In the genomic region with DNA sequence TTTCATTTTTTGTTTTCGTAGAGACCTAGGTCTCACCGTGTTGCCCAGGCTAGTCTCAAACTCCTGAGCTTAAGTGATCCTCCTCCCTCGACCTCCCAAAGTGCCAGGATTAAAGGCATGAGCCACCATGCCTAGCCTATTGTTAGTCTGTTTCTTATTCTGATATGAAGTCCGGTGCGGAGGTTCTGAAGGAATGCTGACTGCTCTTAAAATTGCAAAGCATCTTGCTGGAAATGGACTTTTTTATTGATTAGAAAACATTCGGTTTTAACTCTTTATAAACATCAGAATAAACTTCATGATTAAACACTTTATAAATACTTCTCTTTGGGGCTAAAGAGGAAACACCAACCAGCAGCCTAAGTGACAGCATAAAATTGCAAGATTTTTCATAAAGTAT, we compare ENCODE assay signal across 11 cellular contexts. TPM values are rescaled to one million over a fixed set of nuclear protein-coding genes. Genes with fewer than 3 reads are reported as not detected.
DNase-seq lines count a peak whose midpoint lies in the region; ATAC-seq and TF ChIP-seq lines count a peak whose summit lies in the region.
"Had no signal": no experiment of that assay in that cellular context is flagged by ENCODE, and none has a peak within 500 bp of the region (broad histone marks: within the 10 kb centered on the region; RNA-seq: fewer than 3 reads in every experiment).

No MANE protein-coding gene starts in this region.

- H3K27me3 ChIP-seq in IMR-90 (ENCODE audit: control insufficient read depth, insufficient read depth, low read length) (no peaks in the 10 kb centered on the region), A673 (replicated peaks; ENCODE audit: insufficient read depth, low read depth, low read length, poor library complexity) (peaks cover 66% of the 10 kb centered on the region)

- no peak overlapping the region for H4K91ac ChIP-seq in IMR-90 (ENCODE audit: insufficient read depth, low read depth, low read length)

- peak overlapping the region; percentile 66 for H3K4me2 ChIP-seq in IMR-90 (ENCODE audit: low read depth, low read length)

- peaks cover 9% of the 10 kb centered on the region; the same call in 1 of the 2 replicates for H3K9me1 ChIP-seq in IMR-90 (ENCODE audit: insufficient read depth, low read length)

- H3K9me3 Mint-ChIP-seq in activated T-helper 2 cell treated with anti-CD3 and anti-CD28 coated beads, Interferon-gamma antibody, Interleukin-2, Interleukin-4, amounts not matched to agents 10 μg/mL and 5 μg/mL and 100 μg/mL, durations not matched to agents 14 hours and 24 hours and 36 hours = no peaks in the 10 kb centered on the region
- peaks cover 0 to 2% (median 0%) of the 10 kb centered on the region in 6 donors for H3K9me3 Mint-ChIP-seq in immature natural killer cell
- H3K9me3 Mint-ChIP-seq in stimulated activated naive B cell treated with anti-CD40 and anti-IgM and Interleukin-4, amounts not matched to agents 10 μg/mL and 1 μg/mL and 100 μg/mL, for 72 hours = no peaks in the 10 kb centered on the region
- no peaks in the 10 kb centered on the region for H3K9me3 Mint-ChIP-seq in chondrocyte (ENCODE audit: low read depth)
- H3K9me3 Mint-ChIP-seq: H9 had no signal

- CTCF ChIA-PET in IMR-90 (lab: Yijun Ruan, JAX) (interaction anchor here (1.3 to 1.5 kb wide), 2 partner anchors 69 to 162 kb away, joined by 4 to 9 read pairs; no protein-coding TSS in a partner anchor), A673 (lab: Charles Lee) (no interaction called here)

- H2BK5ac ChIP-seq in IMR-90 (ENCODE audit: low read depth, low read length, poor library complexity, severe bottlenecking) = no peak overlapping the region

- 0 out of 2 replicates have a peak, but pooled peaks cover 6% of the 10 kb centered on the region for H4K20me1 ChIP-seq in IMR-90 (ENCODE audit: insufficient read depth, low read length)

- dilution Hi-C loops in IMR-90 (cut with HindIII; ENCODE audit: low sequenced_read_pairs, unreplicated experiment) = no loop called here

- no TSS peak for BruUV-seq in IMR-90 (replicated peaks; lab: Mats Ljungman, UMichigan)
- no TSS peak for BruUV-seq in A673 (replicated peaks; lab: Mats Ljungman, UMichigan)

- no peak for TF ChIP-seq RAD21 in IMR-90 (IDR thresholded peaks at IDR 0.05; ENCODE audit: low read length)

- H2BK20ac ChIP-seq in IMR-90 (ENCODE audit: low read depth, low read length) = no peak overlapping the region

- peak overlapping the region; percentile 1; the same call in 1 of the 2 replicates for H3K4me3 ChIP-seq in IMR-90 (ENCODE audit: insufficient read depth, low read depth, low read length)
- H3K4me3 ChIP-seq in A673 (ENCODE audit: low read depth, low read length, poor library complexity, severe bottlenecking) = no peak overlapping the region

- no peak overlapping the region for H3K9ac ChIP-seq in IMR-90 (ENCODE audit: low read depth, low read length)

- peaks cover 81% of the 10 kb centered on the region for H3K36me3 Mint-ChIP-seq in activated T-helper 2 cell treated with anti-CD3 and anti-CD28 coated beads, Interferon-gamma antibody, Interleukin-2, Interleukin-4, amounts not matched to agents 10 μg/mL and 5 μg/mL and 100 μg/mL, durations not matched to agents 14 hours and 24 hours and 36 hours (ENCODE audit: low read depth)
- H3K36me3 Mint-ChIP-seq in immature natural killer cell (peaks cover 21 to 33% (median 25%) of the 10 kb centered on the region in 3 donors), chondrocyte (ENCODE audit: low read depth) (peaks cover 6% of the 10 kb centered on the region)
- H3K36me3 Mint-ChIP-seq in stimulated activated naive B cell treated with anti-CD40 and anti-IgM and Interleukin-4, amounts not matched to agents 10 μg/mL and 1 μg/mL and 100 μg/mL, for 72 hours = peaks cover 55 to 84% of the 10 kb centered on the region in 2 donors

- H3K9me3 ChIP-seq in IMR-90 (ENCODE audit: control insufficient read depth, insufficient read depth, low read length) (no peaks in the 10 kb centered on the region), A673 (ENCODE audit: low read depth, low read length, poor library complexity, severe bottlenecking) (no peaks in the 10 kb centered on the region)

- no peak overlapping the region for H2BK120ac ChIP-seq in IMR-90 (ENCODE audit: low read depth, low read length)

- peak overlapping the region; percentile 96 for H3K27ac Mint-ChIP-seq in activated T-helper 2 cell treated with anti-CD3 and anti-CD28 coated beads, Interferon-gamma antibody, Interleukin-2, Interleukin-4, amounts not matched to agents 10 μg/mL and 5 μg/mL and 100 μg/mL, durations not matched to agents 14 hours and 24 hours and 36 hours
- H3K27ac Mint-ChIP-seq in immature natural killer cell (peak overlapping the region; percentile 70 to 98 (median 91)), chondrocyte (ENCODE audit: unreplicated experiment) (no peak overlapping the region)
- H3K27ac Mint-ChIP-seq in stimulated activated naive B cell treated with anti-CD40 and anti-IgM and Interleukin-4, amounts not matched to agents 10 μg/mL and 1 μg/mL and 100 μg/mL, for 72 hours = peak overlapping the region; percentile 97
- H3K27ac Mint-ChIP-seq: H9 had no signal

- 0 out of 2 replicates have a peak overlapping the region, but pooled peaks have one; percentile 3 for H2AK5ac ChIP-seq in IMR-90 (ENCODE audit: low read depth, low read length)

- H3K23ac ChIP-seq in IMR-90 (ENCODE audit: low read depth, low read length) = 0 out of 2 replicates have a peak overlapping the region, but pooled peaks have one; percentile 34

- peak overlapping the region in 1 of 2 experiments; percentile 20; a peak in 1 of 4 replicates for H4K8ac ChIP-seq in IMR-90 (ENCODE audit: low read depth in 2 of 2, low read length in 2 of 2)

- peaks cover 43% of the 10 kb centered on the region for H3K4me1 Mint-ChIP-seq in activated T-helper 2 cell treated with anti-CD3 and anti-CD28 coated beads, Interferon-gamma antibody, Interleukin-2, Interleukin-4, amounts not matched to agents 10 μg/mL and 5 μg/mL and 100 μg/mL, durations not matched to agents 14 hours and 24 hours and 36 hours (ENCODE audit: low read depth)
- peaks cover 71 to 79% of the 10 kb centered on the region in 2 donors for H3K4me1 Mint-ChIP-seq in immature natural killer cell
- H3K4me1 Mint-ChIP-seq in stimulated activated naive B cell treated with anti-CD40 and anti-IgM and Interleukin-4, amounts not matched to agents 10 μg/mL and 1 μg/mL and 100 μg/mL, for 72 hours = peaks cover 32 to 75% of the 10 kb centered on the region in 2 donors
- H3K4me1 Mint-ChIP-seq in chondrocyte (ENCODE audit: low read depth) = peaks cover 62% of the 10 kb centered on the region

- H3K79me1 ChIP-seq in IMR-90 (ENCODE audit: low read depth in 1 of 2, low read length in 2 of 2) = peaks cover 13 to 51% of the 10 kb centered on the region in 2 experiments

- H3K4me1 ChIP-seq in IMR-90 (ENCODE audit: control insufficient read depth, insufficient read depth, low read length) (peaks cover 18% of the 10 kb centered on the region), A673 (ENCODE audit: insufficient read depth, low read length, poor library complexity, severe bottlenecking) (peaks cover 12% of the 10 kb centered on the region)

- intact Hi-C loops in IMR-90 (cut with micrococcal nuclease) (loop anchor here (5.0 kb wide), 1 partner anchor 143 kb away; no protein-coding TSS in a partner anchor), A673 (cut with micrococcal nuclease; ENCODE audit: unreplicated experiment) (no loop called here)
- intact Hi-C loops in activated T-helper 2 cell treated with anti-CD3 and anti-CD28 coated beads, Interferon-gamma antibody, Interleukin-2, Interleukin-4, amounts not matched to agents 10 μg/mL and 5 μg/mL and 100 μg/mL, durations not matched to agents 14 hours and 24 hours and 36 hours (cut with micrococcal nuclease) = no loop called here

- ATAC-seq in IMR-90 (ENCODE audit: low read depth) = no peak
- ATAC-seq in stimulated activated naive B cell treated with anti-CD40 and anti-IgM and Interleukin-4, amounts not matched to agents 10 μg/mL and 1 μg/mL and 100 μg/mL, for 72 hours (replicated peaks) = no peak
- ATAC-seq: Panc1 had no signal

- no peak for DNase-seq in IMR-90
- DNase-seq in activated T-helper 2 cell treated with anti-CD3 and anti-CD28 coated beads, Interferon-gamma antibody, Interleukin-2, Interleukin-4, amounts not matched to agents 10 μg/mL and 5 μg/mL and 100 μg/mL, durations not matched to agents 14 hours and 24 hours and 36 hours (ENCODE audit: low spot score) = no peak
- peak; percentile 9 to 22 (median 15) for DNase-seq in immature natural killer cell
- no peak for DNase-seq in stimulated activated naive B cell treated with anti-CD40 and anti-IgM and Interleukin-4, amounts not matched to agents 10 μg/mL and 1 μg/mL and 100 μg/mL, for 72 hours
- DNase-seq in A673 (ENCODE audit: low spot score) = no peak
- DNase-seq in T-helper 9 cell = no peak
- no peak for DNase-seq in iPS-NIHi7 (ENCODE audit: extremely low spot score)
- no peak for DNase-seq in chondrocyte (ENCODE audit: low spot score)
- DNase-seq: H9, midbrain had no signal

- no peak overlapping the region for H3K18ac ChIP-seq in IMR-90 (ENCODE audit: low read depth, low read length)

- H4K5ac ChIP-seq in IMR-90 (ENCODE audit: low read depth, low read length) = no peak overlapping the region

- 73% methylated on average over 2 of the region's 6 CpGs; no CpG with 5 or more reads in 1 of the 2 experiments for WGBS in IMR-90 (ENCODE audit: extremely low coverage in 2 of 2, insufficient read length in 1 of 2), 2 experiments

- no peak overlapping the region for H3K14ac ChIP-seq in IMR-90 (replicated peaks; ENCODE audit: low read depth, low read length)

- H2BK15ac ChIP-seq in IMR-90 (ENCODE audit: low read depth, low read length) = no peak overlapping the region

- no peak overlapping the region for H2AFZ ChIP-seq in IMR-90 (replicated peaks; ENCODE audit: low read length, poor library complexity)

- in situ Hi-C loops in IMR-90 (cut with MboI; ENCODE audit: low sequenced_read_pairs) = no loop called here

- no peak for TF ChIP-seq CTCF in IMR-90 (conservative IDR thresholded peaks at IDR 0.05; ENCODE audit: low read depth, low read length)
- TF ChIP-seq CTCF in A673 (conservative IDR thresholded peaks at IDR 0.05; ENCODE audit: low read depth, low read length) = no peak
- TF ChIP-seq CTCF in chondrocyte (IDR thresholded peaks at IDR 0.05) = no peak

- H3K27ac ChIP-seq in IMR-90 (ENCODE audit: insufficient read depth, low read length) (no peak overlapping the region), A673 (ENCODE audit: low read depth, low read length, poor library complexity, severe bottlenecking) (no peak overlapping the region)

- peak overlapping the region; percentile 96 for H3K4me3 Mint-ChIP-seq in activated T-helper 2 cell treated with anti-CD3 and anti-CD28 coated beads, Interferon-gamma antibody, Interleukin-2, Interleukin-4, amounts not matched to agents 10 μg/mL and 5 μg/mL and 100 μg/mL, durations not matched to agents 14 hours and 24 hours and 36 hours (ENCODE audit: low read depth)
- H3K4me3 Mint-ChIP-seq in immature natural killer cell = peak overlapping the region; percentile 88 to 97 (median 94)
- peak overlapping the region; percentile 83 to 87 for H3K4me3 Mint-ChIP-seq in stimulated activated naive B cell treated with anti-CD40 and anti-IgM and Interleukin-4, amounts not matched to agents 10 μg/mL and 1 μg/mL and 100 μg/mL, for 72 hours
- no peak overlapping the region for H3K4me3 Mint-ChIP-seq in chondrocyte (ENCODE audit: unreplicated experiment)
- H3K4me3 Mint-ChIP-seq: H9 had no signal

- H2AK9ac ChIP-seq in IMR-90 (replicated peaks; ENCODE audit: low read depth, low read length, poor library complexity) = no peak overlapping the region

- peaks cover 15% of the 10 kb centered on the region for H3K36me3 ChIP-seq in IMR-90 (ENCODE audit: control insufficient read depth, insufficient read depth, low read length)
- H3K36me3 ChIP-seq in A673 (ENCODE audit: insufficient read depth, low read length, poor library complexity, severe bottlenecking) = no peaks in the 10 kb centered on the region

- no peak overlapping the region for H3K56ac ChIP-seq in IMR-90 (ENCODE audit: extremely low read depth, insufficient read depth, low read length)

- H3K27me3 Mint-ChIP-seq in activated T-helper 2 cell treated with anti-CD3 and anti-CD28 coated beads, Interferon-gamma antibody, Interleukin-2, Interleukin-4, amounts not matched to agents 10 μg/mL and 5 μg/mL and 100 μg/mL, durations not matched to agents 14 hours and 24 hours and 36 hours (ENCODE audit: low read depth) = no peaks in the 10 kb centered on the region
- H3K27me3 Mint-ChIP-seq in immature natural killer cell (ENCODE audit: low read depth in 3 of 3) = peaks cover 25 to 69% (median 57%) of the 10 kb centered on the region in 3 donors
- H3K27me3 Mint-ChIP-seq in stimulated activated naive B cell treated with anti-CD40 and anti-IgM and Interleukin-4, amounts not matched to agents 10 μg/mL and 1 μg/mL and 100 μg/mL, for 72 hours = no peaks in the 10 kb centered on the region
- H3K27me3 Mint-ChIP-seq in chondrocyte (ENCODE audit: low read depth) = no peaks in the 10 kb centered on the region

- no peak overlapping the region for H3K4ac ChIP-seq in IMR-90 (ENCODE audit: low read depth, low read length)

- no peak for TF ChIP-seq POLR2A in IMR-90 (IDR thresholded peaks at IDR 0.05; ENCODE audit: low read depth, low read length)

- POLR2A ChIA-PET in IMR-90 (lab: Charles Lee; ENCODE audit: unreplicated experiment) = no interaction called here
- POLR2A ChIA-PET in A673 (lab: Charles Lee; ENCODE audit: low non-redundant PET) = no interaction called here

RNA-seq across cellular contexts. Expression of a gene that starts 3.2 kb away (rescaled TPM):
- total RNA-seq in IMR-90 (2012; rRNA removed) (4.4 and 5.0 TPM in 2 replicates), A673 (2021) (6.2 and 12.7 TPM in 2 replicates), chondrocyte (6.4 to 11.0 TPM (median 7.2 TPM) in 3 replicates)
- polyA plus RNA-seq in IMR-90 (2012; rRNA removed) (12.6 and 14.2 TPM in 2 replicates), immature natural killer cell (100 to 1,000 TPM in 2 of 3 donors, 10 to 100 TPM in 1; 55.8 to 118 (median 117) TPM)
- 3.5 and 6.8 TPM in 2 replicates for polyA plus RNA-seq in IMR-90 (2012; cell fraction: cytosol; rRNA removed)
- 29.5 and 108 TPM in 2 replicates for polyA plus RNA-seq in IMR-90 (2012; cell fraction: nucleus; rRNA removed; ENCODE audit: low replicate concordance)
- total RNA-seq in activated T-helper 2 cell treated with anti-CD3 and anti-CD28 coated beads, Interferon-gamma antibody, Interleukin-2, Interleukin-4, amounts not matched to agents 10 μg/mL and 5 μg/mL and 100 μg/mL, durations not matched to agents 14 hours and 24 hours and 36 hours = 250 and 251 TPM in 2 replicates

Comparison
In these comparisons a context has a peak if more than half of its experiments do, and no peak if none do; other contexts are left out.
1. DNase-seq: peak in immature natural killer cell (3 of 3); none in IMR-90 (single experiment), activated T-helper 2 cell treated with anti-CD3 and anti-CD28 coated beads, Interferon-gamma antibody, Interleukin-2, Interleukin-4, amounts not matched to agents 10 μg/mL and 5 μg/mL and 100 μg/mL, durations not matched to agents 14 hours and 24 hours and 36 hours (single experiment), stimulated activated naive B cell treated with anti-CD40 and anti-IgM and Interleukin-4, amounts not matched to agents 10 μg/mL and 1 μg/mL and 100 μg/mL, for 72 hours (single experiment), A673 (single experiment), T-helper 9 cell (single experiment), iPS-NIHi7 (single experiment) and chondrocyte (single experiment).
2. RNA of a gene that starts 3.2 kb away (total RNA-seq): 250 to 251 TPM in activated T-helper 2 cell treated with anti-CD3 and anti-CD28 coated beads, Interferon-gamma antibody, Interleukin-2, Interleukin-4, amounts not matched to agents 10 μg/mL and 5 μg/mL and 100 μg/mL, durations not matched to agents 14 hours and 24 hours and 36 hours; 6.2 to 12.7 TPM in A673, 6.4 to 11.0 TPM in chondrocyte and 4.4 to 5.0 TPM in IMR-90; every median in the first group is over 10 times any median in the second.